19 cellular contexts compared by ENCODE assay signal in the genomic region with DNA sequence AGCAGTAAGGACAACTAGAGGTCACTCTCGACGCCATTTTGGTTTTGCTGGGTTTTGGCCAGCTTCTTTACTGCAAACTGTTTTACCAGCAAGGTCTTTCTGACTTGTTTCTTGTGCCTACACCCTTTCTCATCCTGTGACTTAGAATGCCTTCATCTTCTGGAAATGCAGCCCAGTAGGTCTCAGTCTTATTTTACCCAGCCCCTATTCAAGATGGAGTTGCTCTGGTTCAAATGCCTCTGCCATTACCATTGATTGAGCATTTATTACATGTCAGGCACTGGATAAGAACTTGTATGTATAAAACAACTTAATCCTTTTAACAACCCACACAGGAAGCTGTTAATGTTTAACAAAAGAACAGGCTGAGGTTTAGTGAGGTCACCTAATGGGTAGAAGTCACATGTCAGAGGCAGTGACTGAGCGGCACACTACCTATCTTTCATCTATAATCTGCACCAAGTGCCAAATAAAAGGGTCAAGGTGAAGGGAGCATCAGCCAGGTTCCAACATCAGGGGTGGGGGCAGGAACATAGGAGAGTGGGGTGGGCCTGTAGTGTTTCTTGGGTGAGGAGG.
A peak's percentile ranks its signal among the peaks of the same experiment; 100 is the strongest.
DNase-seq lines count a peak whose midpoint lies in the region; ATAC-seq and TF ChIP-seq lines count a peak whose summit lies in the region.
"Had no signal": no experiment of that assay in that cellular context is flagged by ENCODE, and none has a peak within 500 bp of the region (broad histone marks: within the 10 kb centered on the region; RNA-seq: fewer than 3 reads in every experiment).

No MANE protein-coding gene starts in this region.

- H3K27me3 ChIP-seq in endocrine pancreas (ENCODE audit: control insufficient read depth, insufficient read depth, low read length) (no peaks in the 10 kb centered on the region), tibial artery (no peaks in the 10 kb centered on the region)
- H3K27me3 ChIP-seq: upper lobe of left lung had no signal

- intact Hi-C loops in tibial artery (cut with DNase I; ENCODE audit: low total_unique reads) = no loop called here

- H3K36me3 Mint-ChIP-seq in progenitor cell of endocrine pancreas (ENCODE audit: insufficient read depth) = no peaks in the 10 kb centered on the region
- H3K36me3 Mint-ChIP-seq: brain; CD8-positive, alpha-beta memory T cell had no signal

- peak overlapping the region; percentile 94 for H3K27ac Mint-ChIP-seq in progenitor cell of endocrine pancreas
- H3K27ac Mint-ChIP-seq: brain had no signal

- TF ChIP-seq CTCF in progenitor cell of endocrine pancreas (IDR thresholded peaks at IDR 0.05; ENCODE audit: unreplicated experiment) = no peak
- TF ChIP-seq CTCF in tibial artery (IDR thresholded peaks at IDR 0.05) = no peak

- H3K36me3 ChIP-seq in endocrine pancreas (ENCODE audit: control insufficient read depth, insufficient read depth, low read length) (no peaks in the 10 kb centered on the region), tibial artery (no peaks in the 10 kb centered on the region)
- H3K36me3 ChIP-seq: upper lobe of left lung had no signal

- no peaks in the 10 kb centered on the region for H3K27me3 Mint-ChIP-seq in progenitor cell of endocrine pancreas

- peak; percentile 74 for ATAC-seq in HG03135 (IDR thresholded peaks at IDR 0.05; ENCODE audit: unreplicated experiment)

- H3K27ac ChIP-seq in tibial artery = no peak overlapping the region
- H3K27ac ChIP-seq: upper lobe of left lung had no signal

- H3K9me3 ChIP-seq in endocrine pancreas (ENCODE audit: control insufficient read depth, low read length) (no peaks in the 10 kb centered on the region), tibial artery (no peaks in the 10 kb centered on the region)
- H3K9me3 ChIP-seq: upper lobe of left lung had no signal

- H3K4me1 ChIP-seq in endocrine pancreas (ENCODE audit: control insufficient read depth, insufficient read depth, low read length) = peaks cover 11% of the 10 kb centered on the region
- peaks cover 0 to 8% (median 5%) of the 10 kb centered on the region in 4 donors for H3K4me1 ChIP-seq in tibial artery

- DNase-seq in DMS153 (lab: John Stamatoyannopoulos, UW) (peak; percentile 30), DMS153 treated with DMSO at 0.1 percent for 48 hours (lab: John Stamatoyannopoulos, UW; ENCODE audit: unreplicated experiment) (no peak), progenitor cell of endocrine pancreas (ENCODE audit: low spot score, unreplicated experiment) (no peak), tibial artery (no peak), NCI-H2196 (lab: John Stamatoyannopoulos, UW; ENCODE audit: unreplicated experiment) (no peak), 8988T (no peak)
- DNase-seq: activated CD8-positive, alpha-beta memory T cell treated with anti-CD3 and anti-CD28 coated beads for 24 hours; activated gamma-delta T cell treated with Interleukin-2 at 50 U/mL for 16 hours; CD8-positive, alpha-beta memory T cell; IMR-90; mesenchymal stem cell; NCI-H1048; NCI-H2171; SIG-M5; stimulated activated CD4-positive, alpha-beta T cell treated with anti-CD3 and anti-CD28 coated beads, Interleukin-4, amount 100 ng/mL, for 24 hours; upper lobe of left lung had no signal

- peaks cover 46% of the 10 kb centered on the region for H3K4me1 Mint-ChIP-seq in progenitor cell of endocrine pancreas (ENCODE audit: low read depth)

- peaks cover 4% of the 10 kb centered on the region for H3K9me3 Mint-ChIP-seq in progenitor cell of endocrine pancreas (ENCODE audit: low read depth)
- H3K9me3 Mint-ChIP-seq: brain; CD8-positive, alpha-beta memory T cell had no signal

- no peak overlapping the region for H3K4me3 Mint-ChIP-seq in progenitor cell of endocrine pancreas (ENCODE audit: low read depth)
- H3K4me3 Mint-ChIP-seq: brain; CD8-positive, alpha-beta memory T cell had no signal

- no peak overlapping the region for H3K9ac ChIP-seq in endocrine pancreas (ENCODE audit: control insufficient read depth, insufficient read depth, low read length)

- H3K4me3 ChIP-seq in endocrine pancreas (ENCODE audit: control insufficient read depth, insufficient read depth, low read length) = peak overlapping the region; percentile 10
- H3K4me3 ChIP-seq in tibial artery = no peak overlapping the region
- H3K4me3 ChIP-seq: upper lobe of left lung had no signal
